Comparison of ENCODE assay signal across 24 cellular contexts in genomic region chr9:131464354-131465000, GRCh38. TPM values are rescaled to one million over a fixed set of nuclear protein-coding genes. Genes with fewer than 3 reads are reported as not detected.
DNase-seq lines count a peak whose midpoint lies in the region; ATAC-seq, FAIRE-seq and TF ChIP-seq lines count a peak whose summit lies in the region.
"Had no signal": no experiment of that assay in that cellular context is flagged by ENCODE, and none has a peak within 500 bp of the region (broad histone marks: within the 10 kb centered on the region; RNA-seq: fewer than 3 reads in every experiment).

No MANE protein-coding gene starts in this region.

- H2AFZ ChIP-seq in endothelial cell of umbilical vein (ENCODE audit: low read depth, low read length) = no peak overlapping the region

- peaks cover 39% of the 10 kb centered on the region for H3K36me3 Mint-ChIP-seq in activated naive CD8-positive, alpha-beta T cell treated with anti-CD3 and anti-CD28 coated beads, Interleukin-2, amount 10 ng/mL, durations not matched to agents 7 days and 5 days
- H3K36me3 Mint-ChIP-seq in activated naive CD8-positive, alpha-beta T cell treated with anti-CD3 and anti-CD28 coated beads, Interleukin-2, amount 50 U/mL, for 24 hours (ENCODE audit: low read depth) = peaks cover 63% of the 10 kb centered on the region
- peaks cover 48 to 69% of the 10 kb centered on the region in 2 donors for H3K36me3 Mint-ChIP-seq in stimulated activated naive B cell treated with anti-CD40 and anti-IgM and Interleukin-4, amounts not matched to agents 10 μg/mL and 1 μg/mL and 100 μg/mL, for 72 hours

- no peaks in the 10 kb centered on the region for H3K27me3 Mint-ChIP-seq in activated naive CD8-positive, alpha-beta T cell treated with anti-CD3 and anti-CD28 coated beads, Interleukin-2, amount 10 ng/mL, durations not matched to agents 7 days and 5 days
- H3K27me3 Mint-ChIP-seq in activated naive CD8-positive, alpha-beta T cell treated with anti-CD3 and anti-CD28 coated beads, Interleukin-2, amount 50 U/mL, for 24 hours = no peaks in the 10 kb centered on the region
- no peaks in the 10 kb centered on the region for H3K27me3 Mint-ChIP-seq in stimulated activated naive B cell treated with anti-CD40 and anti-IgM and Interleukin-4, amounts not matched to agents 10 μg/mL and 1 μg/mL and 100 μg/mL, for 72 hours
- H3K27me3 Mint-ChIP-seq: activated CD4-positive, alpha-beta T cell treated with anti-CD3 and anti-CD28 coated beads, Interleukin-2, amount 10 ng/mL, durations not matched to agents 7 days and 5 days; natural killer cell treated with Interleukin-12 subunit alpha and Interleukin-12 subunit beta and Interleukin-15 and Interleukin-18, amount 100 ng/mL, for 72 hours; stimulated activated memory B cell treated with anti-CD40 and anti-IgM and Interleukin-4, amounts not matched to agents 10 μg/mL and 1 μg/mL and 100 μg/mL, for 72 hours had no signal

- no peak for FAIRE-seq in endothelial cell of umbilical vein (lab: Jason Lieb, UNC)
- FAIRE-seq: frontal cortex, pancreas, RCC 7860, TTC549 had no signal

- peaks cover 9% of the 10 kb centered on the region for H3K4me1 Mint-ChIP-seq in activated naive CD8-positive, alpha-beta T cell treated with anti-CD3 and anti-CD28 coated beads, Interleukin-2, amount 10 ng/mL, durations not matched to agents 7 days and 5 days
- no peaks in the 10 kb centered on the region for H3K4me1 Mint-ChIP-seq in activated naive CD8-positive, alpha-beta T cell treated with anti-CD3 and anti-CD28 coated beads, Interleukin-2, amount 50 U/mL, for 24 hours
- H3K4me1 Mint-ChIP-seq in stimulated activated naive B cell treated with anti-CD40 and anti-IgM and Interleukin-4, amounts not matched to agents 10 μg/mL and 1 μg/mL and 100 μg/mL, for 72 hours = peaks cover 0 to 12% of the 10 kb centered on the region in 2 donors

- intact Hi-C loops in endothelial cell of umbilical vein (cut with micrococcal nuclease) = no loop called here

- no peak overlapping the region for H3K9ac ChIP-seq in endothelial cell of umbilical vein (replicated peaks; ENCODE audit: extremely low read depth, insufficient read depth, low read length)

- H3K4me1 ChIP-seq in endothelial cell of umbilical vein (ENCODE audit: control insufficient read depth, extremely low read depth, insufficient read depth, low read length) = no peaks in the 10 kb centered on the region
- H3K4me1 ChIP-seq: pancreas had no signal

- H3K4me2 ChIP-seq in endothelial cell of umbilical vein (ENCODE audit: insufficient read depth, low read length) = no peak overlapping the region

- no peaks in the 10 kb centered on the region for H3K9me3 ChIP-seq in endothelial cell of umbilical vein (replicated peaks; ENCODE audit: control insufficient read depth, insufficient read depth, low read length)
- H3K9me3 ChIP-seq: pancreas had no signal

- BruUV-seq in endothelial cell of umbilical vein (replicated peaks; lab: Mats Ljungman, UMichigan) = no TSS peak

- H3K79me2 ChIP-seq in endothelial cell of umbilical vein (ENCODE audit: control insufficient read depth, insufficient read depth, low read length) = peaks cover 46% of the 10 kb centered on the region

- H3K27ac Mint-ChIP-seq in activated naive CD8-positive, alpha-beta T cell treated with anti-CD3 and anti-CD28 coated beads, Interleukin-2, amount 10 ng/mL, durations not matched to agents 7 days and 5 days = no peak overlapping the region
- no peak overlapping the region for H3K27ac Mint-ChIP-seq in activated naive CD8-positive, alpha-beta T cell treated with anti-CD3 and anti-CD28 coated beads, Interleukin-2, amount 50 U/mL, for 24 hours
- H3K27ac Mint-ChIP-seq in stimulated activated naive B cell treated with anti-CD40 and anti-IgM and Interleukin-4, amounts not matched to agents 10 μg/mL and 1 μg/mL and 100 μg/mL, for 72 hours = peak overlapping the region; percentile 73
- H3K27ac Mint-ChIP-seq: activated CD4-positive, alpha-beta T cell treated with anti-CD3 and anti-CD28 coated beads, Interleukin-2, amount 10 ng/mL, durations not matched to agents 7 days and 5 days; natural killer cell treated with Interleukin-12 subunit alpha and Interleukin-12 subunit beta and Interleukin-15 and Interleukin-18, amount 100 ng/mL, for 72 hours; stimulated activated memory B cell treated with anti-CD40 and anti-IgM and Interleukin-4, amounts not matched to agents 10 μg/mL and 1 μg/mL and 100 μg/mL, for 72 hours had no signal

- H3K4me3 ChIP-seq in endothelial cell of umbilical vein (replicated peaks in 1 of 3; ENCODE audit: insufficient read depth in 1 of 3, low read depth in 1 of 3, low read length in 3 of 3) = no peak overlapping the region
- H3K4me3 ChIP-seq: dorsolateral prefrontal cortex, pancreas had no signal

- no peaks in the 10 kb centered on the region for H3K9me1 ChIP-seq in endothelial cell of umbilical vein (replicated peaks; ENCODE audit: control insufficient read depth, extremely low read depth, insufficient read depth, low read length)

- no peak for TF ChIP-seq CTCF in endothelial cell of umbilical vein (IDR thresholded peaks at IDR 0.05; ENCODE audit: extremely low read depth in 1 of 2, insufficient read depth in 1 of 2, low read depth in 1 of 2, low read length in 2 of 2)

- ATAC-seq in activated naive CD8-positive, alpha-beta T cell treated with anti-CD3 and anti-CD28 coated beads, Interleukin-2, amount 10 ng/mL, durations not matched to agents 7 days and 5 days (ENCODE audit: low read depth) = no peak
- no peak for ATAC-seq in activated naive CD8-positive, alpha-beta T cell treated with anti-CD3 and anti-CD28 coated beads, Interleukin-2, amount 50 U/mL, for 24 hours
- ATAC-seq in stimulated activated naive B cell treated with anti-CD40 and anti-IgM and Interleukin-4, amounts not matched to agents 10 μg/mL and 1 μg/mL and 100 μg/mL, for 72 hours (replicated peaks) = peak in 1 of 2 donors; percentile 33
- no peak for ATAC-seq in GM19463 (IDR thresholded peaks at IDR 0.05; ENCODE audit: unreplicated experiment)
- ATAC-seq: natural killer cell treated with Interleukin-12 subunit alpha and Interleukin-12 subunit beta and Interleukin-15 and Interleukin-18, amount 100 ng/mL, for 72 hours; SK-N-SH treated with all-trans-retinoic acid at 6 μM for 48 hours; stimulated activated memory B cell treated with anti-CD40 and anti-IgM and Interleukin-4, amounts not matched to agents 10 μg/mL and 1 μg/mL and 100 μg/mL, for 72 hours had no signal

- no peak for TF ChIP-seq POLR2A in endothelial cell of umbilical vein (IDR thresholded peaks at IDR 0.05; ENCODE audit: low read depth, low read length)

- no peaks in the 10 kb centered on the region for H3K9me3 Mint-ChIP-seq in activated naive CD8-positive, alpha-beta T cell treated with anti-CD3 and anti-CD28 coated beads, Interleukin-2, amount 10 ng/mL, durations not matched to agents 7 days and 5 days
- H3K9me3 Mint-ChIP-seq in activated naive CD8-positive, alpha-beta T cell treated with anti-CD3 and anti-CD28 coated beads, Interleukin-2, amount 50 U/mL, for 24 hours = no peaks in the 10 kb centered on the region
- no peaks in the 10 kb centered on the region for H3K9me3 Mint-ChIP-seq in stimulated activated naive B cell treated with anti-CD40 and anti-IgM and Interleukin-4, amounts not matched to agents 10 μg/mL and 1 μg/mL and 100 μg/mL, for 72 hours
- H3K9me3 Mint-ChIP-seq: activated CD4-positive, alpha-beta T cell treated with anti-CD3 and anti-CD28 coated beads, Interleukin-2, amount 10 ng/mL, durations not matched to agents 7 days and 5 days; natural killer cell treated with Interleukin-12 subunit alpha and Interleukin-12 subunit beta and Interleukin-15 and Interleukin-18, amount 100 ng/mL, for 72 hours; stimulated activated memory B cell treated with anti-CD40 and anti-IgM and Interleukin-4, amounts not matched to agents 10 μg/mL and 1 μg/mL and 100 μg/mL, for 72 hours had no signal

- POLR2A ChIA-PET in activated naive CD8-positive, alpha-beta T cell treated with anti-CD3 and anti-CD28 coated beads, Interleukin-2, amount 10 ng/mL, durations not matched to agents 7 days and 5 days (lab: Charles Lee) = no interaction called here
- POLR2A ChIA-PET in endothelial cell of umbilical vein (lab: Charles Lee) = no interaction called here

- peak; percentile 19 for DNase-seq in activated naive CD8-positive, alpha-beta T cell treated with anti-CD3 and anti-CD28 coated beads, Interleukin-2, amount 10 ng/mL, durations not matched to agents 7 days and 5 days
- DNase-seq in activated naive CD8-positive, alpha-beta T cell treated with anti-CD3 and anti-CD28 coated beads, Interleukin-2, amount 50 U/mL, for 24 hours = no peak
- DNase-seq in RPMI8226 (peak; percentile 34), endothelial cell of umbilical vein (ENCODE audit: low read depth, low spot score) (peak; percentile 26), 8988T (no peak), UCSD-AML1 (lab: John Stamatoyannopoulos, UW; ENCODE audit: unreplicated experiment) (no peak)
- DNase-seq in stimulated activated naive B cell treated with anti-CD40 and anti-IgM and Interleukin-4, amounts not matched to agents 10 μg/mL and 1 μg/mL and 100 μg/mL, for 72 hours = no peak
- DNase-seq: activated CD4-positive, alpha-beta T cell treated with anti-CD3 and anti-CD28 coated beads, Interleukin-2, amount 10 ng/mL, durations not matched to agents 7 days and 5 days; activated gamma-delta T cell; amniotic stem cell; C1 segment of cervical spinal cord; dorsolateral prefrontal cortex; kidney glomerular epithelial cell; MM.1S; NCI-H187 treated with DMSO at 0.1 percent for 48 hours had no signal

- peaks cover 2% of the 10 kb centered on the region for H4K20me1 ChIP-seq in endothelial cell of umbilical vein (replicated peaks; ENCODE audit: control insufficient read depth, extremely low read depth, insufficient read depth, low read length)

- dilution Hi-C loops in endothelial cell of umbilical vein (cut with MboI; ENCODE audit: extremely low pct_ligation_motif_present, low sequenced_read_pairs) = no loop called here

- H3K4me3 Mint-ChIP-seq in activated naive CD8-positive, alpha-beta T cell treated with anti-CD3 and anti-CD28 coated beads, Interleukin-2, amount 10 ng/mL, durations not matched to agents 7 days and 5 days = no peak overlapping the region
- no peak overlapping the region for H3K4me3 Mint-ChIP-seq in activated naive CD8-positive, alpha-beta T cell treated with anti-CD3 and anti-CD28 coated beads, Interleukin-2, amount 50 U/mL, for 24 hours
- peak overlapping the region in 1 of 2 donors; percentile 38 for H3K4me3 Mint-ChIP-seq in stimulated activated naive B cell treated with anti-CD40 and anti-IgM and Interleukin-4, amounts not matched to agents 10 μg/mL and 1 μg/mL and 100 μg/mL, for 72 hours
- H3K4me3 Mint-ChIP-seq: activated CD4-positive, alpha-beta T cell treated with anti-CD3 and anti-CD28 coated beads, Interleukin-2, amount 10 ng/mL, durations not matched to agents 7 days and 5 days; natural killer cell treated with Interleukin-12 subunit alpha and Interleukin-12 subunit beta and Interleukin-15 and Interleukin-18, amount 100 ng/mL, for 72 hours; stimulated activated memory B cell treated with anti-CD40 and anti-IgM and Interleukin-4, amounts not matched to agents 10 μg/mL and 1 μg/mL and 100 μg/mL, for 72 hours had no signal

- peaks cover 28 to 48% of the 10 kb centered on the region in 2 experiments for H3K36me3 ChIP-seq in endothelial cell of umbilical vein (ENCODE audit: control insufficient read depth in 2 of 2, extremely low read depth in 1 of 2, insufficient read depth in 2 of 2, low read length in 2 of 2)

- no peaks in the 10 kb centered on the region for H3K27me3 ChIP-seq in endothelial cell of umbilical vein (ENCODE audit: control insufficient read depth in 2 of 2, insufficient read depth in 2 of 2, low read length in 2 of 2)
- H3K27me3 ChIP-seq: dorsolateral prefrontal cortex, pancreas had no signal

- H3K27ac ChIP-seq in endothelial cell of umbilical vein (ENCODE audit: insufficient read depth, low read depth, low read length) = no peak overlapping the region
- H3K27ac ChIP-seq: dorsolateral prefrontal cortex, HL-60, pancreas had no signal

- CTCF ChIA-PET in endothelial cell of umbilical vein (lab: Charles Lee) = interaction anchor here (1.4 kb wide), 2 partner anchors 32 to 115 kb away, joined by 3 to 5 read pairs; no protein-coding TSS in a partner anchor

RNA-seq across cellular contexts. Expression of gene POMT1, which starts 38.2 kb away (rescaled TPM):
- 10 to 100 TPM; 44.0 to 51.4 TPM for total RNA-seq in activated naive CD8-positive, alpha-beta T cell treated with anti-CD3 and anti-CD28 coated beads, Interleukin-2, amount 10 ng/mL, durations not matched to agents 7 days and 5 days
- total RNA-seq in endothelial cell of umbilical vein = 39.1 and 44.7 TPM in 2 replicates
- 53.9 and 55.6 TPM in 2 replicates for polyA plus RNA-seq in endothelial cell of umbilical vein
- 29.0 and 29.6 TPM in 2 replicates for polyA plus RNA-seq in endothelial cell of umbilical vein (2011; cell fraction: cytosol; rRNA removed)
- polyA plus RNA-seq in endothelial cell of umbilical vein (2011; cell fraction: nucleus; rRNA removed) = 207 and 214 TPM in 2 replicates
- polyA plus RNA-seq in endothelial cell of umbilical vein (2012) = 29.0 and 38.9 TPM in 2 replicates
- polyA minus RNA-seq in endothelial cell of umbilical vein = 40.5 and 47.2 TPM in 2 replicates
- 10.9 TPM for polyA minus RNA-seq in endothelial cell of umbilical vein (2011; cell fraction: cytosol; rRNA and poly(A)+ RNA removed)
- 31.4 and 38.4 TPM in 2 replicates for polyA minus RNA-seq in endothelial cell of umbilical vein (2011; cell fraction: nucleus; rRNA and poly(A)+ RNA removed)

Comparison
In these comparisons a context has a peak if more than half of its experiments do, and no peak if none do; other contexts are left out.
1. DNase-seq: peak in activated naive CD8-positive, alpha-beta T cell treated with anti-CD3 and anti-CD28 coated beads, Interleukin-2, amount 10 ng/mL, durations not matched to agents 7 days and 5 days (single experiment), RPMI8226 (single experiment) and endothelial cell of umbilical vein (single experiment); none in activated naive CD8-positive, alpha-beta T cell treated with anti-CD3 and anti-CD28 coated beads, Interleukin-2, amount 50 U/mL, for 24 hours (single experiment), stimulated activated naive B cell treated with anti-CD40 and anti-IgM and Interleukin-4, amounts not matched to agents 10 μg/mL and 1 μg/mL and 100 μg/mL, for 72 hours (single experiment), 8988T (single experiment) and UCSD-AML1 (single experiment).